Comparison of ENCODE assay signal across 1 cellular context in the genomic region with DNA sequence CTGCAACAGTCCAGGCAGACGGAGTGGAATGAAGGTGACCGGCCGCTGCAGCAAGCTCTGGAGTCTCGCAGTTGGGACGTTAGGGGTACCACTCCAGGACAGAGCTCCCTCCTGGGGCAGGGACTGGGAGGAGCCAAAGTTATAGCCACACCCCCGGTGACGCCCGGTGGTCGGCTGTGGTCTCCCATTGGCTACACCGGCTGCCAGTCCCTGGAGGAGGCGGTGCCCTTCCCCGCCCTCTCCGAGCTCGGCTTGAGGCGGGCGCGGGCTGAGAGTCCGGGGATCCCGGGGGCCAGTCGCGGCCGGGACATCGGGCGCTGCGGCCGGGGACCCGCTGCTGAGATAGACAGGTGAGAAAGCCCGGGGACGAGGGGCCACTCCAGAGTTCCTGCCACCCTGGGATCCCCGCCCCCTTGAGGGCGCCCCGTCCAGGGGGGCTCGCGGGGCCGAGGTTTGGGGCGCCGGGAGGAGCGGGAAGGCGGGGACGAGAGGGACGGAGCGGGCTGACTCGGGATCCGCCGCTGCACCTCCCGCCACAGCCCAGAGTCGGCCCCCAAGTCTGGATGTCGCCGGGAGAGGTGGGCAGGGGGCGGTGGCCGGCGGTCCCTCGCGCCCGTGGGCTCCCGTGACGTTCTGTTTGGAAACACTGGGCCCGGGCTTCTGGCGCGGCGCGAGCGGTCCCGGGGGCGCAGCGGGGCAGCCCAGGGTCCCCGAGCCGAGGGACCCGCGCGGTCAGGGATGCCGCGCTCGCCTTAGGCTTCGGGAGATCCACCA.
TF ChIP-seq lines count a peak whose summit lies in the region.

TSS of gene PLEKHH2 (plus strand) at position 231 of the 774 bp plus-strand sequence. CDS start 7,414 bp downstream, outside the sequence.

TF ChIP-seq in H1, 55 proteins besides CTCF, POLR2A, EP300 and RAD21 (continued from another document):
- no peak for TF ChIP-seq CHD7 (IDR thresholded peaks at IDR 0.05; ENCODE audit: insufficient replicate concordance, low read length)
- TF ChIP-seq TEAD4 (IDR thresholded peaks at IDR 0.05; ENCODE audit: low read depth, low read length), result no peak
- TF ChIP-seq RXRA (IDR thresholded peaks at IDR 0.05; ENCODE audit: insufficient read depth, low read depth, low read length), result no peak
- TF ChIP-seq, protein P1, sequence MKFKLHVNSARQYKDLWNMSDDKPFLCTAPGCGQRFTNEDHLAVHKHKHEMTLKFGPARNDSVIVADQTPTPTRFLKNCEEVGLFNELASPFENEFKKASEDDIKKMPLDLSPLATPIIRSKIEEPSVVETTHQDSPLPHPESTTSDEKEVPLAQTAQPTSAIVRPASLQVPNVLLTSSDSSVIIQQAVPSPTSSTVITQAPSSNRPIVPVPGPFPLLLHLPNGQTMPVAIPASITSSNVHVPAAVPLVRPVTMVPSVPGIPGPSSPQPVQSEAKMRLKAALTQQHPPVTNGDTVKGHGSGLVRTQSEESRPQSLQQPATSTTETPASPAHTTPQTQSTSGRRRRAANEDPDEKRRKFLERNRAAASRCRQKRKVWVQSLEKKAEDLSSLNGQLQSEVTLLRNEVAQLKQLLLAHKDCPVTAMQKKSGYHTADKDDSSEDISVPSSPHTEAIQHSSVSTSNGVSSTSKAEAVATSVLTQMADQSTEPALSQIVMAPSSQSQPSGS (IDR thresholded peaks at IDR 0.05; ENCODE audit: low read length), result no peak
- TF ChIP-seq SRF (IDR thresholded peaks at IDR 0.05; ENCODE audit: low read depth, low read length), result no peak
- TF ChIP-seq CBX8 (IDR thresholded peaks at IDR 0.05; ENCODE audit: borderline replicate concordance, low read depth, low read length), result no peak
- TF ChIP-seq PHF8 (conservative IDR thresholded peaks at IDR 0.05; ENCODE audit: low read depth, low read length), result peak; percentile 89
- TF ChIP-seq EZH2 (IDR thresholded peaks at IDR 0.05; ENCODE audit: low read depth, low read length, severe bottlenecking), result no peak
- no peak for TF ChIP-seq JUND (IDR thresholded peaks at IDR 0.05; ENCODE audit: low read length)
- TF ChIP-seq ZNF274 (IDR thresholded peaks at IDR 0.05; ENCODE audit: borderline replicate concordance, extremely low read depth, low read length), result no peak
- TF ChIP-seq TBP (IDR thresholded peaks at IDR 0.05; ENCODE audit: low read depth, low read length), result peak; percentile 48; the same call in 1 of the 2 replicates
- TF ChIP-seq YY1 (IDR thresholded peaks at IDR 0.05; ENCODE audit: low read depth, low read length), result no peak
- no peak for TF ChIP-seq E2F6 (IDR thresholded peaks at IDR 0.05)
- no peak for TF ChIP-seq RNF2 (IDR thresholded peaks at IDR 0.05; ENCODE audit: borderline replicate concordance, low read depth, low read length, missing control alignments, poor library complexity, severe bottlenecking)
- TF ChIP-seq SP1 (IDR thresholded peaks at IDR 0.05; ENCODE audit: low read depth, low read length), result peak; percentile 94
- TF ChIP-seq BACH1 (IDR thresholded peaks at IDR 0.05; ENCODE audit: low read length), result no peak
- TF ChIP-seq ASH2L (IDR thresholded peaks at IDR 0.05; ENCODE audit: low read length), result peak; percentile 47
- no peak for TF ChIP-seq EGR1 (IDR thresholded peaks at IDR 0.05; ENCODE audit: borderline replicate concordance, low read depth, low read length)
- TF ChIP-seq ATF3 (IDR thresholded peaks at IDR 0.05; ENCODE audit: insufficient read depth, low read depth, low read length), result no peak
- no peak for TF ChIP-seq GABPA (IDR thresholded peaks at IDR 0.05; ENCODE audit: borderline replicate concordance, insufficient read depth, low read length)
- TF ChIP-seq, protein P2, sequence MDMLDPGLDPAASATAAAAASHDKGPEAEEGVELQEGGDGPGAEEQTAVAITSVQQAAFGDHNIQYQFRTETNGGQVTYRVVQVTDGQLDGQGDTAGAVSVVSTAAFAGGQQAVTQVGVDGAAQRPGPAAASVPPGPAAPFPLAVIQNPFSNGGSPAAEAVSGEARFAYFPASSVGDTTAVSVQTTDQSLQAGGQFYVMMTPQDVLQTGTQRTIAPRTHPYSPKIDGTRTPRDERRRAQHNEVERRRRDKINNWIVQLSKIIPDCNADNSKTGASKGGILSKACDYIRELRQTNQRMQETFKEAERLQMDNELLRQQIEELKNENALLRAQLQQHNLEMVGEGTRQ (IDR thresholded peaks at IDR 0.05; ENCODE audit: low read length), result no peak
- TF ChIP-seq KDM5A (IDR thresholded peaks at IDR 0.05; ENCODE audit: low read length), result no peak
- no peak for TF ChIP-seq POLR2AphosphoS5 (IDR thresholded peaks at IDR 0.05; ENCODE audit: low read depth, low read length)
- no peak for TF ChIP-seq HDAC2 (IDR thresholded peaks at IDR 0.05; ENCODE audit: borderline replicate concordance in 1 of 2, low read depth in 2 of 2, low read length in 2 of 2)
- peak; percentile 79 for TF ChIP-seq KDM4A (IDR thresholded peaks at IDR 0.05; ENCODE audit: low read depth, low read length, severe bottlenecking)
- 0 out of 4 replicates have a peak, but pooled peaks of 1 of the 2 experiments have one; percentile 35 for TF ChIP-seq SIN3A (conservative IDR thresholded peaks at IDR 0.05 in 1 of 2, IDR thresholded peaks at IDR 0.05 in 1 of 2; ENCODE audit: low read depth in 1 of 2, low read length in 2 of 2)
- TF ChIP-seq NANOG (IDR thresholded peaks at IDR 0.05; ENCODE audit: insufficient read depth, low read depth, low read length, poor library complexity, severe bottlenecking), result no peak
- TF ChIP-seq RFX5 (IDR thresholded peaks at IDR 0.05; ENCODE audit: borderline replicate concordance, low read depth, low read length), result no peak
- TF ChIP-seq CBX5 (IDR thresholded peaks at IDR 0.05; ENCODE audit: low read depth, low read length), result no peak
- TF ChIP-seq, protein P3, sequence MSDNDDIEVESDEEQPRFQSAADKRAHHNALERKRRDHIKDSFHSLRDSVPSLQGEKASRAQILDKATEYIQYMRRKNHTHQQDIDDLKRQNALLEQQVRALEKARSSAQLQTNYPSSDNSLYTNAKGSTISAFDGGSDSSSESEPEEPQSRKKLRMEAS (IDR thresholded peaks at IDR 0.05), result no peak
- peak; percentile 74; the same call in 1 of the 2 replicates for TF ChIP-seq TAF1 (IDR thresholded peaks at IDR 0.05; ENCODE audit: low read depth, low read length)
- TF ChIP-seq HDAC6 (IDR thresholded peaks at IDR 0.05; ENCODE audit: low read depth, low read length), result no peak
- no peak for TF ChIP-seq KDM1A (IDR thresholded peaks at IDR 0.05; ENCODE audit: borderline replicate concordance, low read length)
- 0 out of 2 replicates have a peak, but pooled peaks have one; percentile 26 for TF ChIP-seq SUZ12 (IDR thresholded peaks at IDR 0.05; ENCODE audit: low read length)
- TF ChIP-seq SP4 (IDR thresholded peaks at IDR 0.05; ENCODE audit: low read length), result peak; percentile 96
- TF ChIP-seq NRF1 (IDR thresholded peaks at IDR 0.05; ENCODE audit: low read depth, low read length), result no peak
- TF ChIP-seq SP2 (IDR thresholded peaks at IDR 0.05; ENCODE audit: low read length), result peak; percentile 65
- TF ChIP-seq RBBP5 (IDR thresholded peaks at IDR 0.05; ENCODE audit: borderline replicate concordance, low read depth, low read length), result no peak; the same call in 1 of the 2 replicates
- TF ChIP-seq JUN (IDR thresholded peaks at IDR 0.05; ENCODE audit: low read depth, low read length), result no peak
TF ChIP-seq in H1: peak in this region for 13.
